1 cellular context compared by ENCODE assay signal in the genomic region with DNA sequence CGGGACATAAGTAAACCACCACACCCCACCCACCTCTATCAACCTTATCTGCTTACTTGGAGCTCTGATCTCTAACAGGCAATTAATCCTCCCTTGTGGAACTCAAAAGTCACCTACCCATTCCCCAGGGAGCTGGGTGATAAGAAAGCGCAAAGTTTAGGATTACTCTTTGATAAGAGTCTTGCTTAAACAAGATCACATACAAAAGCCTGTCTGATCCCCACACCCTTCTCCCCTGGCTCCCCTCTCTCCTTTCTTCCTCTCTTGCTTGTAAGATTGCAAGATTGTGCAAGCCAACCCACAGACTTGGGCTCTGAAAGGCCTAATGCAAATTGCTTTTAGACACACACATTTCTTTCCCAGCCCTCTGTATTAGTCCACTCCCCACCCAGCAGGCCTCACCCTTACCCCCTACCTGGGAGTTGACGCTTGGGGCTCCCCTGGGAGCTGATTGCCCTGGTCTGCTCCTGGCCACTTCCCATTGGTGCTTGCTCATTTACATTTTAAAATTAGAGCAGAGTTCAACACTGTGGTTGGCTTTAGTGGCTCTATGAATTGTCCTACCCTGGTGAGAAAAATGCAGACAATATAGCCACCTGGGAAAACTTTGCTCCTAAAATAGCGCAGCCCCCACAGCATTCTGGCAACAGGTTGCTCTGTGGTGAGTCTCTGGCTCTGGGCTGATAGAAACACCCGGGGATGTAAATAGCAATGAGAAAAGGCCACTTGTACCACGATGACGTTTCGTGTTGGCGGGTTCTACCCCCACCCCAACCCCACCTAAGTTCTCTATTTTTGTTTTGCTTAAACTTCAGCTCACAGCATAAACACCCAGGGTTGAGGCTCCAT.
TF ChIP-seq lines count a peak whose summit lies in the region.

No MANE protein-coding gene starts in this region.

TF ChIP-seq in GM12878, 131 proteins besides CTCF, POLR2A, EP300 and RAD21 (continued from another document):
- TF ChIP-seq, protein P1, sequence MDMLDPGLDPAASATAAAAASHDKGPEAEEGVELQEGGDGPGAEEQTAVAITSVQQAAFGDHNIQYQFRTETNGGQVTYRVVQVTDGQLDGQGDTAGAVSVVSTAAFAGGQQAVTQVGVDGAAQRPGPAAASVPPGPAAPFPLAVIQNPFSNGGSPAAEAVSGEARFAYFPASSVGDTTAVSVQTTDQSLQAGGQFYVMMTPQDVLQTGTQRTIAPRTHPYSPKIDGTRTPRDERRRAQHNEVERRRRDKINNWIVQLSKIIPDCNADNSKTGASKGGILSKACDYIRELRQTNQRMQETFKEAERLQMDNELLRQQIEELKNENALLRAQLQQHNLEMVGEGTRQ (IDR thresholded peaks at IDR 0.05; ENCODE audit: borderline replicate concordance, low read depth, low read length), result no peak
- peak in 1 of 2 experiments; percentile 59; a peak in 2 of 3 replicates for TF ChIP-seq EGR1 (IDR thresholded peaks at IDR 0.05; ENCODE audit: borderline replicate concordance in 1 of 2, low read depth in 2 of 2, low read length in 2 of 2)
- TF ChIP-seq RAD51 (IDR thresholded peaks at IDR 0.05), result peak; percentile 60; the same call in 1 of the 2 replicates
- TF ChIP-seq FOXK2 (IDR thresholded peaks at IDR 0.05), result peak; percentile 93
- peak; percentile 32; the same call in 1 of the 2 replicates for TF ChIP-seq SMC3 (IDR thresholded peaks at IDR 0.05; ENCODE audit: borderline replicate concordance, low read length)
- TF ChIP-seq CHD1 (IDR thresholded peaks at IDR 0.05; ENCODE audit: low read depth, low read length), result no peak
- no peak for TF ChIP-seq SMAD1 (IDR thresholded peaks at IDR 0.05; ENCODE audit: low read depth, partially characterized antibody)
- TF ChIP-seq ZNF384 (IDR thresholded peaks at IDR 0.05; ENCODE audit: borderline replicate concordance, low read depth, low read length), result no peak
- no peak for TF ChIP-seq ZNF622 (IDR thresholded peaks at IDR 0.05)
- TF ChIP-seq ZSCAN29 (IDR thresholded peaks at IDR 0.05), result peak; percentile 78; the same call in 1 of the 2 replicates
- peak in 1 of 2 experiments; percentile 79; a peak in 1 of 4 replicates for TF ChIP-seq ETV6 (conservative IDR thresholded peaks at IDR 0.05 in 1 of 2, IDR thresholded peaks at IDR 0.05 in 1 of 2; ENCODE audit: borderline replicate concordance in 1 of 2, low read depth in 1 of 2)
- TF ChIP-seq TCF12 (IDR thresholded peaks at IDR 0.05; ENCODE audit: low read depth, low read length), result peak; percentile 95
- peak; percentile 84 for TF ChIP-seq PAX5 (IDR thresholded peaks at IDR 0.05; ENCODE audit: borderline replicate concordance, low read depth, low read length)
- TF ChIP-seq EED (IDR thresholded peaks at IDR 0.05; ENCODE audit: low read depth), result peak; percentile 95
- no peak for TF ChIP-seq RFX5 (IDR thresholded peaks at IDR 0.05; ENCODE audit: low read depth, low read length)
- no peak for TF ChIP-seq STAT1 (conservative IDR thresholded peaks at IDR 0.05)
- 0 out of 2 replicates have a peak, but pooled peaks have one; percentile 9 for TF ChIP-seq GABPA (IDR thresholded peaks at IDR 0.05; ENCODE audit: low read depth)
- TF ChIP-seq CBX3 (IDR thresholded peaks at IDR 0.05; ENCODE audit: borderline replicate concordance, low read depth), result no peak
- TF ChIP-seq ZNF24 (IDR thresholded peaks at IDR 0.05), result peak; percentile 16; the same call in 1 of the 2 replicates
- TF ChIP-seq, protein P2, sequence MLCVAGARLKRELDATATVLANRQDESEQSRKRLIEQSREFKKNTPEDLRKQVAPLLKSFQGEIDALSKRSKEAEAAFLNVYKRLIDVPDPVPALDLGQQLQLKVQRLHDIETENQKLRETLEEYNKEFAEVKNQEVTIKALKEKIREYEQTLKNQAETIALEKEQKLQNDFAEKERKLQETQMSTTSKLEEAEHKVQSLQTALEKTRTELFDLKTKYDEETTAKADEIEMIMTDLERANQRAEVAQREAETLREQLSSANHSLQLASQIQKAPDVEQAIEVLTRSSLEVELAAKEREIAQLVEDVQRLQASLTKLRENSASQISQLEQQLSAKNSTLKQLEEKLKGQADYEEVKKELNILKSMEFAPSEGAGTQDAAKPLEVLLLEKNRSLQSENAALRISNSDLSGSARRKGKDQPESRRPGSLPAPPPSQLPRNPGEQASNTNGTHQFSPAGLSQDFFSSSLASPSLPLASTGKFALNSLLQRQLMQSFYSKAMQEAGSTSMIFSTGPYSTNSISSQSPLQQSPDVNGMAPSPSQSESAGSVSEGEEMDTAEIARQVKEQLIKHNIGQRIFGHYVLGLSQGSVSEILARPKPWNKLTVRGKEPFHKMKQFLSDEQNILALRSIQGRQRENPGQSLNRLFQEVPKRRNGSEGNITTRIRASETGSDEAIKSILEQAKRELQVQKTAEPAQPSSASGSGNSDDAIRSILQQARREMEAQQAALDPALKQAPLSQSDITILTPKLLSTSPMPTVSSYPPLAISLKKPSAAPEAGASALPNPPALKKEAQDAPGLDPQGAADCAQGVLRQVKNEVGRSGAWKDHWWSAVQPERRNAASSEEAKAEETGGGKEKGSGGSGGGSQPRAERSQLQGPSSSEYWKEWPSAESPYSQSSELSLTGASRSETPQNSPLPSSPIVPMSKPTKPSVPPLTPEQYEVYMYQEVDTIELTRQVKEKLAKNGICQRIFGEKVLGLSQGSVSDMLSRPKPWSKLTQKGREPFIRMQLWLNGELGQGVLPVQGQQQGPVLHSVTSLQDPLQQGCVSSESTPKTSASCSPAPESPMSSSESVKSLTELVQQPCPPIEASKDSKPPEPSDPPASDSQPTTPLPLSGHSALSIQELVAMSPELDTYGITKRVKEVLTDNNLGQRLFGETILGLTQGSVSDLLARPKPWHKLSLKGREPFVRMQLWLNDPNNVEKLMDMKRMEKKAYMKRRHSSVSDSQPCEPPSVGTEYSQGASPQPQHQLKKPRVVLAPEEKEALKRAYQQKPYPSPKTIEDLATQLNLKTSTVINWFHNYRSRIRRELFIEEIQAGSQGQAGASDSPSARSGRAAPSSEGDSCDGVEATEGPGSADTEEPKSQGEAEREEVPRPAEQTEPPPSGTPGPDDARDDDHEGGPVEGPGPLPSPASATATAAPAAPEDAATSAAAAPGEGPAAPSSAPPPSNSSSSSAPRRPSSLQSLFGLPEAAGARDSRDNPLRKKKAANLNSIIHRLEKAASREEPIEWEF (IDR thresholded peaks at IDR 0.05; ENCODE audit: insufficient replicate concordance, low read depth, low read length), result peak; percentile 99
- no peak; the same call in 1 of the 2 replicates for TF ChIP-seq LARP7 (IDR thresholded peaks at IDR 0.05)
- peak; percentile 99 for TF ChIP-seq IKZF2 (IDR thresholded peaks at IDR 0.05)
- peak; percentile 95 for TF ChIP-seq POU2F2 (IDR thresholded peaks at IDR 0.05; ENCODE audit: borderline replicate concordance, low read depth, low read length)
- TF ChIP-seq NFXL1 (IDR thresholded peaks at IDR 0.05; ENCODE audit: borderline replicate concordance), result no peak
- TF ChIP-seq, protein P3, sequence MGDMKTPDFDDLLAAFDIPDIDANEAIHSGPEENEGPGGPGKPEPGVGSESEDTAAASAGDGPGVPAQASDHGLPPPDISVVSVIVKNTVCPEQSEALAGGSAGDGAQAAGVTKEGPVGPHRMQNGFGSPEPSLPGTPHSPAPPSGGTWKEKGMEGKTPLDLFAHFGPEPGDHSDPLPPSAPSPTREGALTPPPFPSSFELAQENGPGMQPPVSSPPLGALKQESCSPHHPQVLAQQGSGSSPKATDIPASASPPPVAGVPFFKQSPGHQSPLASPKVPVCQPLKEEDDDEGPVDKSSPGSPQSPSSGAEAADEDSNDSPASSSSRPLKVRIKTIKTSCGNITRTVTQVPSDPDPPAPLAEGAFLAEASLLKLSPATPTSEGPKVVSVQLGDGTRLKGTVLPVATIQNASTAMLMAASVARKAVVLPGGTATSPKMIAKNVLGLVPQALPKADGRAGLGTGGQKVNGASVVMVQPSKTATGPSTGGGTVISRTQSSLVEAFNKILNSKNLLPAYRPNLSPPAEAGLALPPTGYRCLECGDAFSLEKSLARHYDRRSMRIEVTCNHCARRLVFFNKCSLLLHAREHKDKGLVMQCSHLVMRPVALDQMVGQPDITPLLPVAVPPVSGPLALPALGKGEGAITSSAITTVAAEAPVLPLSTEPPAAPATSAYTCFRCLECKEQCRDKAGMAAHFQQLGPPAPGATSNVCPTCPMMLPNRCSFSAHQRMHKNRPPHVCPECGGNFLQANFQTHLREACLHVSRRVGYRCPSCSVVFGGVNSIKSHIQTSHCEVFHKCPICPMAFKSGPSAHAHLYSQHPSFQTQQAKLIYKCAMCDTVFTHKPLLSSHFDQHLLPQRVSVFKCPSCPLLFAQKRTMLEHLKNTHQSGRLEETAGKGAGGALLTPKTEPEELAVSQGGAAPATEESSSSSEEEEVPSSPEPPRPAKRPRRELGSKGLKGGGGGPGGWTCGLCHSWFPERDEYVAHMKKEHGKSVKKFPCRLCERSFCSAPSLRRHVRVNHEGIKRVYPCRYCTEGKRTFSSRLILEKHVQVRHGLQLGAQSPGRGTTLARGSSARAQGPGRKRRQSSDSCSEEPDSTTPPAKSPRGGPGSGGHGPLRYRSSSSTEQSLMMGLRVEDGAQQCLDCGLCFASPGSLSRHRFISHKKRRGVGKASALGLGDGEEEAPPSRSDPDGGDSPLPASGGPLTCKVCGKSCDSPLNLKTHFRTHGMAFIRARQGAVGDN (IDR thresholded peaks at IDR 0.05), result peak; percentile 38
- no peak for TF ChIP-seq ZZZ3 (IDR thresholded peaks at IDR 0.05; ENCODE audit: control insufficient read depth, insufficient read length, low read depth)
